In genomic region chr2:138090330-138090729, GRCh38 we compare ENCODE assay signal across 8 cellular contexts.
DNase-seq lines count a peak whose midpoint lies in the region; ATAC-seq and TF ChIP-seq lines count a peak whose summit lies in the region.

No MANE protein-coding gene starts in this region.

- no peaks in the 10 kb centered on the region for H3K27me3 ChIP-seq in Panc1 (ENCODE audit: control insufficient read depth, insufficient read depth, low read length)

- BruUV-seq in Panc1 (replicated peaks; lab: Mats Ljungman, UMichigan) = no TSS peak

- in situ Hi-C loops in Caki2 (cut with HindIII; ENCODE audit: low pct_unique_long_range_greater_than_20kb, low sequenced_read_pairs) = no loop called here
- in situ Hi-C loops in Panc1 (cut with HindIII; ENCODE audit: low pct_unique_long_range_greater_than_20kb, low sequenced_read_pairs) = no loop called here

- no peaks in the 10 kb centered on the region for H3K36me3 ChIP-seq in Panc1 (ENCODE audit: control insufficient read depth, insufficient read depth, low read length)

- no peaks in the 10 kb centered on the region for H3K4me1 ChIP-seq in Panc1 (ENCODE audit: control insufficient read depth, insufficient read depth, low read length)

- ATAC-seq in GM19452 (IDR thresholded peaks at IDR 0.05; ENCODE audit: unreplicated experiment) = peak; percentile 67
- ATAC-seq in HG03575 (IDR thresholded peaks at IDR 0.05; ENCODE audit: extremely low read depth, insufficient number of reproducible peaks, low FRiP score, unreplicated experiment) = peak; percentile 82
- ATAC-seq in Panc1 = peak; percentile 73

- intact Hi-C loops in Panc1 (cut with micrococcal nuclease; ENCODE audit: unreplicated experiment) = loop anchor here (1.0 kb wide), 1 partner anchor 143 kb away; no protein-coding TSS in a partner anchor

- POLR2A ChIA-PET in Panc1 (lab: Charles Lee) = no interaction called here

- H3K9me3 ChIP-seq in Panc1 (ENCODE audit: control insufficient read depth, insufficient read depth, low read depth, low read length) = no peaks in the 10 kb centered on the region

- CTCF ChIA-PET in Panc1 (lab: Charles Lee) = no interaction called here

- peak; percentile 59 for TF ChIP-seq CTCF in Panc1 (IDR thresholded peaks at IDR 0.05)
- TF ChIP-seq CTCF in fibroblast of villous mesenchyme (IDR thresholded peaks at IDR 0.05; ENCODE audit: insufficient read depth, low read depth, low read length) = peak; percentile 94

- peak; percentile 45 for DNase-seq in Caki2 (ENCODE audit: low read depth)
- peak; percentile 27 for DNase-seq in Panc1 (ENCODE audit: low read depth, low spot score)
- DNase-seq in fibroblast of villous mesenchyme (ENCODE audit: low read depth) = peak; percentile 68
- peak; percentile 26 for DNase-seq in smooth muscle cell of the brain vasculature (ENCODE audit: low read depth, low spot score)
- DNase-seq in mucosa of gallbladder (ENCODE audit: low spot score) = no peak
- no peak for DNase-seq in activated CD4-positive, CD25-positive, alpha-beta regulatory T cell (lab: John Stamatoyannopoulos, UW)

- no peak overlapping the region for H3K27ac ChIP-seq in Panc1 (ENCODE audit: low read length)

- H3K4me3 ChIP-seq in Panc1 (ENCODE audit: low read depth in 2 of 2, low read length in 2 of 2) (no peak overlapping the region), fibroblast of villous mesenchyme (ENCODE audit: low read depth, low read length) (no peak overlapping the region)

Comparison
In these comparisons a context has a peak if more than half of its experiments do, and no peak if none do; other contexts are left out.
1. DNase-seq: peak in Caki2 (single experiment), Panc1 (single experiment), fibroblast of villous mesenchyme (single experiment) and smooth muscle cell of the brain vasculature (single experiment); none in mucosa of gallbladder (single experiment) and activated CD4-positive, CD25-positive, alpha-beta regulatory T cell (0 of 4).
2. Peak in every context shown above with its lines, with median percentiles within 50 percentile points of each other: ATAC-seq.